8 cellular contexts compared by ENCODE assay signal in genomic region chr10:110279062-110279986, GRCh38. TPM values are rescaled to one million over a fixed set of nuclear protein-coding genes. Genes with fewer than 3 reads are reported as not detected.
DNase-seq lines count a peak whose midpoint lies in the region; ATAC-seq and TF ChIP-seq lines count a peak whose summit lies in the region.

No MANE protein-coding gene starts in this region.

- H2AFZ ChIP-seq in Loucy (ENCODE audit: low read length) = no peak overlapping the region

- intact Hi-C loops in breast epithelium (cut with DNase I; ENCODE audit: low total_unique reads) = loop anchor here (10.0 kb wide), 1 partner anchor 135 kb away; no protein-coding TSS in a partner anchor
- intact Hi-C loops in spleen (cut with DNase I; ENCODE audit: low total_unique reads) = loop anchor here (10.0 kb wide), 1 partner anchor 395 kb away; no protein-coding TSS in a partner anchor

- TF ChIP-seq CTCF in Loucy (conservative IDR thresholded peaks at IDR 0.05; ENCODE audit: low read length) (peak; percentile 84), breast epithelium (IDR thresholded peaks at IDR 0.05) (peak; percentile 76 to 85 (median 82)), spleen (IDR thresholded peaks at IDR 0.05 in 8 of 11, conservative IDR thresholded peaks at IDR 0.05 in 3 of 11) (peak; percentile 37 to 81 (median 71))

- no peak for ATAC-seq in HG02970 (IDR thresholded peaks at IDR 0.05; ENCODE audit: low FRiP score, unreplicated experiment)

- peak; percentile 13 for DNase-seq in stimulated activated CD4-positive, alpha-beta T cell treated with anti-CD3 and anti-CD28 coated beads, Interleukin-12 subunit alpha, Interleukin-12 subunit beta, amount 100 ng/mL, for 4 hours
- no peak for DNase-seq in stimulated activated CD4-positive, alpha-beta T cell treated with anti-CD3 and anti-CD28 coated beads, Interleukin-1b, Interleukin-23, amount 100 ng/mL, for 48 hours
- DNase-seq in SKM-1 (lab: John Stamatoyannopoulos, UW; ENCODE audit: unreplicated experiment) (peak; percentile 60), breast epithelium (ENCODE audit: low spot score in 2 of 2) (peak in 1 of 2 donors; percentile 67), iPS-NIHi7 (ENCODE audit: extremely low spot score) (peak; percentile 49), spleen (no peak)

- H3K79me2 ChIP-seq in Loucy (ENCODE audit: insufficient read depth, low read length) = no peaks in the 10 kb centered on the region

- no peak for TF ChIP-seq POLR2A in breast epithelium (IDR thresholded peaks at IDR 0.05)
- TF ChIP-seq POLR2A in spleen (IDR thresholded peaks at IDR 0.05) = no peak

- H3K36me3 ChIP-seq in Loucy (ENCODE audit: insufficient read depth, low read length) (peaks cover 17% of the 10 kb centered on the region; the same call in 1 of the 2 replicates), breast epithelium (no peaks in the 10 kb centered on the region), spleen (peaks cover 0 to 25% (median 9%) of the 10 kb centered on the region in 6 donors)

- H3K4me2 ChIP-seq in Loucy (ENCODE audit: low read depth, low read length, poor library complexity, severe bottlenecking) = peak overlapping the region; percentile 59

- H3K27me3 ChIP-seq in Loucy (ENCODE audit: insufficient read depth, low read length, poor library complexity, severe bottlenecking) (no peaks in the 10 kb centered on the region), breast epithelium (no peaks in the 10 kb centered on the region), spleen (replicated peaks in 1 of 7) (no peaks in the 10 kb centered on the region)

- peak overlapping the region; percentile 4 for H3K9ac ChIP-seq in Loucy (ENCODE audit: low read depth, low read length, poor library complexity, severe bottlenecking)

- H3K27ac ChIP-seq in breast epithelium (peak overlapping the region; percentile 8 to 54), spleen (no peak overlapping the region)

- no peaks in the 10 kb centered on the region for H3F3A ChIP-seq in Loucy (ENCODE audit: low read depth)

- peak overlapping the region; percentile 35 for H3K4me3 ChIP-seq in Loucy (ENCODE audit: low read length, poor library complexity, severe bottlenecking)
- peak overlapping the region in 1 of 3 donors; percentile 40 for H3K4me3 ChIP-seq in breast epithelium
- peak overlapping the region in 1 of 8 donors; percentile 9 for H3K4me3 ChIP-seq in spleen

- H4K20me1 ChIP-seq in Loucy (ENCODE audit: insufficient read depth, low read length, poor library complexity, severe bottlenecking) = no peaks in the 10 kb centered on the region

- WGBS in spleen, 5 donors = 50 to 56% (median 52%) methylated on average over 10 of the region's 10 CpGs

- no peaks in the 10 kb centered on the region for H3K9me2 ChIP-seq in Loucy (replicated peaks; ENCODE audit: low read depth, low read length)

- H3K4me1 ChIP-seq in Loucy (ENCODE audit: insufficient read depth, low read length, poor library complexity, severe bottlenecking) (peaks cover 44% of the 10 kb centered on the region), breast epithelium (peaks cover 0 to 5% of the 10 kb centered on the region in 2 donors), spleen (peaks cover 6 to 37% (median 11%) of the 10 kb centered on the region in 6 donors)

- H3K9me3 ChIP-seq in Loucy (ENCODE audit: insufficient read depth, low read depth, low read length) (no peaks in the 10 kb centered on the region), breast epithelium (no peaks in the 10 kb centered on the region), spleen (no peaks in the 10 kb centered on the region)

RNA-seq across cellular contexts. Expression of gene SMNDC1, which starts 25.4 kb away (rescaled TPM):
- total RNA-seq in breast epithelium (10 to 100 TPM; 11.5 to 16.0 (median 13.4) TPM), spleen (10 to 100 TPM; 16.1 to 34.8 (median 27.3) TPM)
- polyA plus RNA-seq in spleen = 10 to 100 TPM; 10.3 to 11.5 (median 11.2) TPM

Comparison
In these comparisons a context has a peak if more than half of its experiments do, and no peak if none do; other contexts are left out.
1. DNase-seq: peak in stimulated activated CD4-positive, alpha-beta T cell treated with anti-CD3 and anti-CD28 coated beads, Interleukin-12 subunit alpha, Interleukin-12 subunit beta, amount 100 ng/mL, for 4 hours (single experiment), SKM-1 (single experiment) and iPS-NIHi7 (single experiment); none in stimulated activated CD4-positive, alpha-beta T cell treated with anti-CD3 and anti-CD28 coated beads, Interleukin-1b, Interleukin-23, amount 100 ng/mL, for 48 hours (single experiment) and spleen (single experiment).
2. H3K27ac ChIP-seq: peak in breast epithelium (2 of 2); none in spleen (0 of 8).
3. Peak in every context shown above with its lines, with median percentiles within 50 percentile points of each other: CTCF ChIP-seq.